29 cellular contexts compared by ENCODE assay signal in genomic region chr11:79971255-79971654, GRCh38.
"Had no signal": no experiment of that assay in that cellular context is flagged by ENCODE, and none has a peak within 500 bp of the region (broad histone marks: within the 10 kb centered on the region; RNA-seq: fewer than 3 reads in every experiment).

No MANE protein-coding gene starts in this region.

- H3K27ac ChIP-seq: adrenal gland, body of pancreas, breast epithelium, KMS-11, SJSA1 had no signal

- H3K4me1 ChIP-seq: adrenal gland, body of pancreas, breast epithelium, SJSA1 had no signal

- H3K4me3 ChIP-seq: adrenal gland, body of pancreas, breast epithelium, SJSA1 had no signal

- DNase-seq: activated CD4-positive, alpha-beta memory T cell treated with anti-CD3 and anti-CD28 coated beads for 36 hours; activated CD4-positive, alpha-beta T cell treated with anti-CD3 and anti-CD28 coated beads for 4 hours; activated CD4-positive, alpha-beta T cell treated with anti-CD3 and anti-CD28 coated beads, Interleukin-2, amount 50 U/mL, for 1 hour; activated CD4-positive, CD25-positive, alpha-beta regulatory T cell treated with anti-CD3 and anti-CD28 coated beads, Interleukin-2, amount 50 U/mL, for 72 hours; activated CD8-positive, alpha-beta memory T cell treated with anti-CD3 and anti-CD28 coated beads, Interleukin-2, amount 50 U/mL, for 4 hours; activated gamma-delta T cell treated with Interleukin-2 at 50 U/mL for 16 hours; activated naive CD4-positive, alpha-beta T cell treated with anti-CD3 and anti-CD28 coated beads for 36 hours; activated T-cell treated with anti-CD3 and anti-CD28 coated beads for 4 hours; activated T-cell treated with anti-CD3 and anti-CD28 coated beads, Interleukin-2, amount 50 U/mL, for 4 hours; adrenal gland; body of pancreas; MM.1S; MV-4-11; NCI-H1092 treated with DMSO at 0.1 percent for 48 hours; NCI-H1417; NCI-H1930; NCI-H2081 treated with DMSO at 0.1 percent for 48 hours; NCI-H226; NCI-H510A; NCI-H526; NCI-H774; SHP77 treated with DMSO at 0.1 percent for 48 hours; SK-N-SH had no signal

- H3K4me2 ChIP-seq: KMS-11, SK-N-SH had no signal

- H3K36me3 ChIP-seq: adrenal gland, breast epithelium, SJSA1 had no signal

- ATAC-seq: activated naive CD4-positive, alpha-beta T cell treated with anti-CD3 and anti-CD28 coated beads, Interleukin-2, amount 50 U/mL, for 72 hours; activated T-cell treated with anti-CD3 and anti-CD28 coated beads, Interleukin-2, amount 50 U/mL, for 4 hours; body of pancreas; Panc1; WTC11 had no signal

- H3K9ac ChIP-seq: KMS-11, SK-N-SH had no signal

- H3K27me3 ChIP-seq: adrenal gland, body of pancreas, breast epithelium, SJSA1 had no signal
